ENCODE assay signal across 8 cellular contexts in the genomic region with DNA sequence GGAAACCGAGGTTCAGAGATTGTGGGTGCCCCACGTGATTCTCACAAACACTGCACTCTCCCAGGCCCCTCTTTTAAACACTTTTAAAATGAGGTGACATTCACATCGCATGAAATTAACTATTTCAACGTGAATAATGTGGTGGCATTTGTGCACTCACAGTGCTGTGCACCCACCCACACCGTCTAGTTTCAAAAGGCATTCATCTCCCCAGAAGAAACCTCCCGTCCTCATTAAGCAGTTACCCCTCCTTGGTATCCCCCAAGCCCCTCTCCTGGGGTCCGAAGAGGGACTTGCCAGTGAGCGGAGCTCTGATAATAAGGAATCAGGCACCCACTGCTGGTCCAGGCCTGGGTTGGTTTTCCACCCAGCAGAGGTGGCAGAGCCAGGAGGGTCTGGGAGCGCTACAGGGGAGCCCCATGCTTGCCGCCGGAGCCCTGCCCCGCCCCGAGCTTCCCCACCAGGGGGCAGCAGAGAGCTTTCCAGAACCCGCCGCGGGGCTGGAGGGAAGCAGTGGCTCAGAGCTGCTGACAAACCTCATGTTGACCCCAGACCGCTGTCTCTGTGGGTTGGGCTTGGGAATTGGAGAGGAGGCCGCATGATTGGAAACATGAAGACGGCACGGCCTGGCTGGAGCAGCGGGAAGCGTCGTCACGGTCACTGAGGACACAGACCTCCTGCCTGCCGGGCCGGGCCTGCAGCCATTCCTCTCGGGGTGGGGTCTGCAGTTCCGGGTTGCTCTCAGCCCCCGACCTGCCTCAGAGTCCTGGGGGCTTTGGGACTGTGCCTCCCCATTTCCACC. TPM values are rescaled to one million over a fixed set of nuclear protein-coding genes. Genes with fewer than 3 reads are reported as not detected.
DNase-seq lines count a peak whose midpoint lies in the region; ATAC-seq and TF ChIP-seq lines count a peak whose summit lies in the region.

No MANE protein-coding gene starts in this region.

- no peak overlapping the region for H3K4me3 ChIP-seq in adrenal gland

- no peaks in the 10 kb centered on the region for H3K27me3 ChIP-seq in adrenal gland

- TF ChIP-seq CTCF in adrenal gland (IDR thresholded peaks at IDR 0.05) = peak; percentile 82 to 99 (median 96)

- H3K27ac ChIP-seq in adrenal gland = peak overlapping the region in 3 of 5 donors; percentile 4 to 59 (median 52)

- TF ChIP-seq POLR2A in adrenal gland (IDR thresholded peaks at IDR 0.05) = no peak

- no peaks in the 10 kb centered on the region for H3K4me1 ChIP-seq in adrenal gland (replicated peaks in 1 of 2)

- WGBS in adrenal gland, 4 donors = 26 to 55% (median 37%) methylated on average over 8 to 29 of the region's 29 CpGs

- H3K9me3 ChIP-seq in adrenal gland (replicated peaks in 1 of 3) = no peaks in the 10 kb centered on the region

- peak; percentile 92 for DNase-seq in DMS 273 (lab: John Stamatoyannopoulos, UW; ENCODE audit: unreplicated experiment)
- peak; percentile 83 for DNase-seq in M059J (ENCODE audit: low read depth)
- DNase-seq in SW480 (ENCODE audit: low spot score) = peak; percentile 23
- DNase-seq in adrenal gland = peak; percentile 82 to 93 (median 85)
- DNase-seq in left ventricle myocardium superior = peak; percentile 92
- peak; percentile 93 for DNase-seq in retina

- intact Hi-C loops in adrenal gland (cut with DNase I) (loop anchor here (2.0 to 10.0 kb wide), 2 partner anchors 161 to 353 kb away; a partner anchor contains a TSS), left ventricle myocardium superior (cut with micrococcal nuclease) (loop anchor here (10.0 kb wide), 1 partner anchor 163 kb away; no protein-coding TSS in a partner anchor)

- peaks cover 0 to 11% of the 10 kb centered on the region in 2 donors for H3K36me3 ChIP-seq in adrenal gland (replicated peaks in 1 of 2)

- ATAC-seq in GM21528 (IDR thresholded peaks at IDR 0.05; ENCODE audit: low FRiP score, unreplicated experiment) = peak; percentile 64
- peak; percentile 86 for ATAC-seq in left ventricle myocardium superior
- ATAC-seq in GM21737 (IDR thresholded peaks at IDR 0.05; ENCODE audit: unreplicated experiment) = no peak

RNA-seq across cellular contexts. Expression of a gene that starts 27.5 kb away (rescaled TPM):
- total RNA-seq in M059J (2014; rRNA removed; shearing (Covaris generic)) = 0.81 and 3.2 TPM in 2 replicates
- total RNA-seq in adrenal gland = 10 to 100 TPM in 1 of 8 donors, 1 to 10 TPM in 7; 2.3 to 10.6 (median 4.0) TPM
- polyA plus RNA-seq in adrenal gland = 10 to 100 TPM in 1 of 3 donors, 1 to 10 TPM in 2; 1.6 to 14.0 (median 4.0) TPM
- total RNA-seq in left ventricle myocardium superior = 95.6 TPM

RNA-seq across cellular contexts. Expression of a gene that starts 43.0 kb away (rescaled TPM):
- 0.66 and 1.8 TPM in 2 replicates for total RNA-seq in M059J (2014; rRNA removed; shearing (Covaris generic))
- total RNA-seq in adrenal gland = 10 to 100 TPM; 17.2 to 58.7 (median 26.3) TPM
- polyA plus RNA-seq in adrenal gland = 10 to 100 TPM in 2 of 3 donors, 1 to 10 TPM in 1; 1.5 to 28.0 (median 19.8) TPM
- 8.7 TPM for total RNA-seq in left ventricle myocardium superior

Comparison
In these comparisons a context has a peak if more than half of its experiments do, and no peak if none do; other contexts are left out.
1. DNase-seq: peak in every context shown above with its lines; median percentile 93 in retina; 92 in DMS 273; 92 in left ventricle myocardium superior; 85 in adrenal gland; 83 in M059J; 23 in SW480.